Comparison of ENCODE assay signal across 21 cellular contexts in genomic region chr4:154254999-154255398, GRCh38.
DNase-seq lines count a peak whose midpoint lies in the region; ATAC-seq and TF ChIP-seq lines count a peak whose summit lies in the region.
"Had no signal": no experiment of that assay in that cellular context is flagged by ENCODE, and none has a peak within 500 bp of the region (broad histone marks: within the 10 kb centered on the region; RNA-seq: fewer than 3 reads in every experiment).

No MANE protein-coding gene starts in this region.

- H3K4me3 ChIP-seq in GM12865 (ENCODE audit: low read depth, low read length), result no peak overlapping the region
- H3K4me3 ChIP-seq in mesendoderm (ENCODE audit: low read length), result no peak overlapping the region
- H3K4me3 ChIP-seq: esophagus muscularis mucosa, left ventricle myocardium inferior, psoas muscle, skin epidermis, tibial nerve had no signal

- no peak overlapping the region for H2AK5ac ChIP-seq in mesendoderm (ENCODE audit: low read length)

- TF ChIP-seq CTCF in GM12865 (IDR thresholded peaks at IDR 0.05; ENCODE audit: insufficient read depth, low read depth, low read length, missing control alignments) (peak; percentile 8), omental fat pad (IDR thresholded peaks at IDR 0.05) (no peak)

- no peaks in the 10 kb centered on the region for H3K4me1 Mint-ChIP-seq in stimulated activated memory B cell treated with anti-CD40 and anti-IgM and Interleukin-4, amounts not matched to agents 10 μg/mL and 1 μg/mL and 100 μg/mL, for 72 hours
- H3K4me1 Mint-ChIP-seq: activated CD4-positive, alpha-beta T cell treated with anti-CD3 and anti-CD28 coated beads, Interleukin-2, amount 10 ng/mL, durations not matched to agents 7 days and 5 days; stimulated activated naive CD8-positive, alpha-beta T cell treated with anti-CD3 and anti-CD28 coated beads, Interleukin-15, amount 100 ng/mL, for 72 hours had no signal

- H3K4me3 Mint-ChIP-seq in stimulated activated memory B cell treated with anti-CD40 and anti-IgM and Interleukin-4, amounts not matched to agents 10 μg/mL and 1 μg/mL and 100 μg/mL, for 72 hours, result no peak overlapping the region
- H3K4me3 Mint-ChIP-seq: activated CD4-positive, alpha-beta T cell treated with anti-CD3 and anti-CD28 coated beads, Interleukin-2, amount 10 ng/mL, durations not matched to agents 7 days and 5 days; stimulated activated naive CD8-positive, alpha-beta T cell treated with anti-CD3 and anti-CD28 coated beads, Interleukin-15, amount 100 ng/mL, for 72 hours had no signal

- H3K79me2 ChIP-seq in mesendoderm (ENCODE audit: control insufficient read depth, insufficient read depth, low read length), result no peaks in the 10 kb centered on the region

- in situ Hi-C loops in SK-MEL-5 (cut with HindIII; ENCODE audit: low pct_unique_long_range_greater_than_20kb, low sequenced_read_pairs), result no loop called here

- H4K5ac ChIP-seq in mesendoderm (ENCODE audit: low read length), result no peak overlapping the region

- no peaks in the 10 kb centered on the region for H3K79me1 ChIP-seq in mesendoderm (ENCODE audit: low read length)

- no peaks in the 10 kb centered on the region for H3K36me3 ChIP-seq in mesendoderm (ENCODE audit: control insufficient read depth, insufficient read depth, low read length)
- H3K36me3 ChIP-seq: esophagus muscularis mucosa, left ventricle myocardium inferior, tibial nerve had no signal

- H2BK5ac ChIP-seq in mesendoderm (ENCODE audit: low read length), result no peak overlapping the region

- H2BK15ac ChIP-seq in mesendoderm (replicated peaks; ENCODE audit: low read depth), result no peak overlapping the region

- DNase-seq in GM12865 (ENCODE audit: low read depth), result no peak
- DNase-seq in HuH-7.5 (ENCODE audit: low spot score), result peak; percentile 5
- peak; percentile 11 for DNase-seq in SK-MEL-5 (ENCODE audit: low read depth, low spot score)
- DNase-seq in mesendoderm, result peak; percentile 3
- DNase-seq in omental fat pad (ENCODE audit: low spot score), result no peak
- no peak for DNase-seq in hippocampal formation (lab: John Stamatoyannopoulos, UW)
- no peak for DNase-seq in Ammon's horn (ENCODE audit: low spot score)
- DNase-seq: activated CD4-positive, alpha-beta T cell treated with anti-CD3 and anti-CD28 coated beads, Interleukin-2, amount 10 ng/mL, durations not matched to agents 7 days and 5 days; effector CD4-positive, alpha-beta T cell; HCEC 1CT; left ventricle myocardium inferior; NCI-H1436; PC-3; psoas muscle; stimulated activated CD4-positive, alpha-beta T cell treated with anti-CD3 and anti-CD28 coated beads, Interleukin-2, amount 100 ng/mL, for 48 hours; stimulated activated naive CD8-positive, alpha-beta T cell treated with anti-CD3 and anti-CD28 coated beads, Interleukin-15, amount 100 ng/mL, for 72 hours had no signal

- no peaks in the 10 kb centered on the region for H3K9me3 Mint-ChIP-seq in stimulated activated memory B cell treated with anti-CD40 and anti-IgM and Interleukin-4, amounts not matched to agents 10 μg/mL and 1 μg/mL and 100 μg/mL, for 72 hours
- H3K9me3 Mint-ChIP-seq: activated CD4-positive, alpha-beta T cell treated with anti-CD3 and anti-CD28 coated beads, Interleukin-2, amount 10 ng/mL, durations not matched to agents 7 days and 5 days; activated naive CD4-positive, alpha-beta T cell treated with anti-CD3 and anti-CD28 coated beads, Interleukin-2, amount 50 U/mL, for 72 hours; stimulated activated naive CD8-positive, alpha-beta T cell treated with anti-CD3 and anti-CD28 coated beads, Interleukin-15, amount 100 ng/mL, for 72 hours had no signal

- no peak overlapping the region for H3K27ac ChIP-seq in mesendoderm (ENCODE audit: low read depth, low read length)
- H3K27ac ChIP-seq: esophagus muscularis mucosa, left ventricle myocardium inferior, psoas muscle, skin epidermis, tibial nerve had no signal

- H3K4ac ChIP-seq in mesendoderm (ENCODE audit: low read depth, low read length), result no peak overlapping the region

- H2BK120ac ChIP-seq in mesendoderm (ENCODE audit: low read depth, low read length), result no peak overlapping the region

- H3K27ac Mint-ChIP-seq in stimulated activated memory B cell treated with anti-CD40 and anti-IgM and Interleukin-4, amounts not matched to agents 10 μg/mL and 1 μg/mL and 100 μg/mL, for 72 hours, result no peak overlapping the region
- H3K27ac Mint-ChIP-seq: activated CD4-positive, alpha-beta T cell treated with anti-CD3 and anti-CD28 coated beads, Interleukin-2, amount 10 ng/mL, durations not matched to agents 7 days and 5 days; activated naive CD4-positive, alpha-beta T cell treated with anti-CD3 and anti-CD28 coated beads, Interleukin-2, amount 50 U/mL, for 72 hours; stimulated activated naive CD8-positive, alpha-beta T cell treated with anti-CD3 and anti-CD28 coated beads, Interleukin-15, amount 100 ng/mL, for 72 hours had no signal

- no peak overlapping the region for H3K18ac ChIP-seq in mesendoderm (ENCODE audit: low read length)

- no peaks in the 10 kb centered on the region for H3K27me3 Mint-ChIP-seq in stimulated activated memory B cell treated with anti-CD40 and anti-IgM and Interleukin-4, amounts not matched to agents 10 μg/mL and 1 μg/mL and 100 μg/mL, for 72 hours

- no peak overlapping the region for H3K23ac ChIP-seq in mesendoderm (ENCODE audit: low read length)

- no peaks in the 10 kb centered on the region for H3K4me1 ChIP-seq in mesendoderm (ENCODE audit: control insufficient read depth, low read depth, low read length)
- H3K4me1 ChIP-seq: esophagus muscularis mucosa, left ventricle myocardium inferior, psoas muscle, tibial nerve had no signal

- no peak overlapping the region for H4K8ac ChIP-seq in mesendoderm (ENCODE audit: low read depth, low read length)

- no peak overlapping the region for H3K9ac ChIP-seq in mesendoderm (ENCODE audit: low read length)

- WGBS in mesendoderm (ENCODE audit: extremely low coverage, insufficient coverage, low lambda C conversion rate), result no CpG with 5 or more reads among the region's 4 CpGs

- H3K4me2 ChIP-seq in mesendoderm (ENCODE audit: low read length), result no peak overlapping the region

- no peaks in the 10 kb centered on the region for H3K27me3 ChIP-seq in mesendoderm (ENCODE audit: insufficient read depth, low read length, poor library complexity)
- H3K27me3 ChIP-seq: esophagus muscularis mucosa, tibial nerve had no signal

- no peak overlapping the region for H3K56ac ChIP-seq in mesendoderm (ENCODE audit: low read length)

- no peaks in the 10 kb centered on the region for H3K36me3 Mint-ChIP-seq in stimulated activated memory B cell treated with anti-CD40 and anti-IgM and Interleukin-4, amounts not matched to agents 10 μg/mL and 1 μg/mL and 100 μg/mL, for 72 hours
- H3K36me3 Mint-ChIP-seq: activated naive CD4-positive, alpha-beta T cell treated with anti-CD3 and anti-CD28 coated beads, Interleukin-2, amount 50 U/mL, for 72 hours had no signal

- ATAC-seq in omental fat pad (ENCODE audit: low FRiP score), result no peak
- ATAC-seq in stimulated activated memory B cell treated with anti-CD40 and anti-IgM and Interleukin-4, amounts not matched to agents 10 μg/mL and 1 μg/mL and 100 μg/mL, for 72 hours, result no peak
- ATAC-seq: activated naive CD4-positive, alpha-beta T cell treated with anti-CD3 and anti-CD28 coated beads, Interleukin-2, amount 50 U/mL, for 72 hours; PC-3; psoas muscle; stimulated activated naive CD8-positive, alpha-beta T cell treated with anti-CD3 and anti-CD28 coated beads, Interleukin-15, amount 100 ng/mL, for 72 hours had no signal

Comparison
In these comparisons a context has a peak if more than half of its experiments do, and no peak if none do; other contexts are left out.
1. DNase-seq: peak in HuH-7.5 (single experiment), SK-MEL-5 (single experiment) and mesendoderm (single experiment); none in GM12865 (single experiment), omental fat pad (single experiment), hippocampal formation (0 of 2) and Ammon's horn (single experiment).